In genomic region chr17:3890082-3890892, GRCh38 we compare ENCODE assay signal across 1 cellular context.
TF ChIP-seq lines count a peak whose summit lies in the region.

No MANE protein-coding gene starts in this region.

TF ChIP-seq in K562, 482 proteins besides CTCF, POLR2A, EP300 and RAD21:
- TF ChIP-seq ZNF592 (IDR thresholded peaks at IDR 0.05) (0 out of 2 replicates have a peak, but pooled peaks have one; percentile 15), EGR1 (conservative IDR thresholded peaks at IDR 0.05) (peak; percentile 48; the same call in 1 of the 2 replicates), PRMT5 (CRISPR knock-in tag; IDR thresholded peaks at IDR 0.05) (no peak), ZBTB7A (IDR thresholded peaks at IDR 0.05; ENCODE audit: borderline replicate concordance, control insufficient read depth, low read depth, low read length) (0 out of 2 replicates have a peak, but pooled peaks have one; percentile 16), BCLAF1 (IDR thresholded peaks at IDR 0.05; ENCODE audit: borderline replicate concordance in 1 of 2, control insufficient read depth in 1 of 2, low read depth in 2 of 2, low read length in 1 of 2) (no peak), ZKSCAN3 (CRISPR knock-in tag; IDR thresholded peaks at IDR 0.05) (no peak), ATF3 (IDR thresholded peaks at IDR 0.05) (peak; percentile 44; the same call in 1 of the 2 replicates), ATF3 (CRISPR knock-in tag; conservative IDR thresholded peaks at IDR 0.05) (no peak), NFRKB (IDR thresholded peaks at IDR 0.05; ENCODE audit: low read depth) (no peak), ZBTB40 (IDR thresholded peaks at IDR 0.05) (no peak), ZBTB40 (CRISPR knock-in tag; IDR thresholded peaks at IDR 0.05) (no peak), NFE2 (IDR thresholded peaks at IDR 0.05; ENCODE audit: low read depth) (peak; percentile 47; the same call in 1 of the 2 replicates), MEF2A (IDR thresholded peaks at IDR 0.05; ENCODE audit: control insufficient read depth, low read depth, low read length) (no peak)
